ENCODE assay signal across 19 cellular contexts in genomic region chr6:10553869-10554268, GRCh38.
"Had no signal": no experiment of that assay in that cellular context is flagged by ENCODE, and none has a peak within 500 bp of the region (broad histone marks: within the 10 kb centered on the region; RNA-seq: fewer than 3 reads in every experiment).

No MANE protein-coding gene starts in this region.

- H3K9ac ChIP-seq: parathyroid adenoma had no signal

- H3K4me1 ChIP-seq: parathyroid adenoma, uterus had no signal

- DNase-seq: activated CD4-positive, alpha-beta memory T cell treated with anti-CD3 and anti-CD28 coated beads, Interleukin-2, amount 10 ng/mL, durations not matched to agents 7 days and 5 days; activated CD4-positive, alpha-beta T cell treated with anti-CD3 and anti-CD28 coated beads for 4 hours; activated CD8-positive, alpha-beta memory T cell treated with anti-CD3 and anti-CD28 coated beads, Interleukin-2, amount 10 ng/mL, durations not matched to agents 7 days and 5 days; activated naive CD4-positive, alpha-beta T cell; activated naive CD8-positive, alpha-beta T cell treated with anti-CD3 and anti-CD28 coated beads for 36 hours; amygdala; body of pancreas; central memory CD4-positive, alpha-beta T cell; dorsolateral prefrontal cortex; gastrocnemius medialis; heart left ventricle; stimulated activated CD4-positive, alpha-beta T cell treated with anti-CD3 and anti-CD28 coated beads, Interleukin-4, amount 100 ng/mL, for 24 hours; uterus had no signal

- H3K27me3 ChIP-seq: body of pancreas, uterus had no signal

- H3K27ac ChIP-seq: body of pancreas, dorsolateral prefrontal cortex, epithelial cell of prostate, gastrocnemius medialis, parathyroid adenoma, uterus had no signal

- H3K36me3 ChIP-seq: gastrocnemius medialis, heart left ventricle, uterus had no signal

- H3K4me3 ChIP-seq: body of pancreas, dorsolateral prefrontal cortex, gastrocnemius medialis, heart left ventricle, uterus had no signal

- H3K79me2 ChIP-seq: parathyroid adenoma had no signal

- ATAC-seq: activated CD8-positive, alpha-beta memory T cell treated with anti-CD3 and anti-CD28 coated beads, Interleukin-2, amount 10 ng/mL, durations not matched to agents 7 days and 5 days; activated T-helper 17 cell treated with anti-CD3 and anti-CD28 coated beads, Interleukin-2, amount 50 U/mL, for 72 hours; body of pancreas; gastrocnemius medialis; heart left ventricle; natural killer cell treated with Interleukin-12 subunit alpha and Interleukin-12 subunit beta and Interleukin-15 and Interleukin-18, amount 100 ng/mL, for 72 hours; sciatic nerve; stimulated activated effector memory CD8-positive, alpha-beta T cell treated with anti-CD3 and anti-CD28 coated beads, Interleukin-12 subunit alpha, Interleukin-12 subunit beta, amount 100 ng/mL, for 72 hours had no signal

- H2AFZ ChIP-seq: parathyroid adenoma had no signal

- H3K9me3 ChIP-seq: body of pancreas, gastrocnemius medialis, heart left ventricle, uterus had no signal
